27 cellular contexts compared by ENCODE assay signal in the genomic region with DNA sequence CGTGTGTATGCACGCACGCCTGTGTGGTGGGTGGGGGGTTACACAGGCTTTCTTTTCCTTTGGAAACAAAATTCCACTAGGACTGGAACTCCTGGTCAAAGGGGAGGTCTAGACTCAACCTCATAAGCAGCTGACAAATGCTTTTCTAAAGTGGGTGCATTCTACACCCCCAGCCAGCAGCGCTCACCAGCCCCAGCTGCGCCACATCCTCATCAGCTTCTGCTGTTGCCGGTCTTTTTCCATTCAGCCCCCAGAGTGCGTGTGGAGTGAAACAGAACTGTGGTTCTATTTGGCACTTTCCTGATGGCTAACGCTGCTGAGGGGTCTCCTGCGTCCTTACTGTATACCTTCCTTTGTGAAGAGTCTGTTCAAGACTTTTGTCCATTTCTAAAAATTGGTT.
"Had no signal": no experiment of that assay in that cellular context is flagged by ENCODE, and none has a peak within 500 bp of the region (broad histone marks: within the 10 kb centered on the region; RNA-seq: fewer than 3 reads in every experiment).

No MANE protein-coding gene starts in this region.

- FAIRE-seq: urothelium cell line had no signal

- H3K36me3 Mint-ChIP-seq: immature natural killer cell; naive thymus-derived CD8-positive, alpha-beta T cell had no signal

- H3K27me3 Mint-ChIP-seq: naive thymus-derived CD8-positive, alpha-beta T cell; type B pancreatic cell had no signal

- H3K27ac ChIP-seq: epithelial cell of prostate, esophagus muscularis mucosa, foreskin keratinocyte, gastroesophageal sphincter, heart right ventricle, psoas muscle, skin epidermis, spleen, stomach, tibial artery had no signal

- DNase-seq: caudate nucleus; cerebellar nuclear complex; cortex of kidney; foreskin keratinocyte; heart right ventricle; hypothalamus; immature natural killer cell; islet precursor cell; kidney glomerular epithelial cell; mammary epithelial cell; naive thymus-derived CD8-positive, alpha-beta T cell; nephron progenitor cell; nucleus accumbens; posterior cingulate gyrus; psoas muscle; spleen; stimulated activated CD4-positive, alpha-beta T cell treated with anti-CD3 and anti-CD28 coated beads, Interleukin-2, amount 100 ng/mL, for 48 hours; stimulated activated naive CD4-positive, alpha-beta T cell treated with Interleukin-2 at 50 U/mL for 16 hours; stomach; tibial artery had no signal

- H3K36me3 ChIP-seq: tibial artery had no signal

- H3K4me3 ChIP-seq: esophagus muscularis mucosa, gastroesophageal sphincter, heart right ventricle, psoas muscle, skin epidermis, spleen, stomach, tibial artery had no signal

- H3K27me3 ChIP-seq: esophagus muscularis mucosa, foreskin keratinocyte, gastroesophageal sphincter, heart right ventricle, spleen, stomach, tibial artery had no signal

- H3K27ac Mint-ChIP-seq: immature natural killer cell, nephron progenitor cell, type B pancreatic cell had no signal

- ATAC-seq: foreskin keratinocyte; gastroesophageal sphincter; heart right ventricle; naive thymus-derived CD8-positive, alpha-beta T cell; psoas muscle; right cardiac atrium had no signal

- H3K4me1 ChIP-seq: foreskin keratinocyte, psoas muscle, stomach, tibial artery had no signal

- H3K9me3 Mint-ChIP-seq: immature natural killer cell; naive thymus-derived CD8-positive, alpha-beta T cell; nephron progenitor cell; type B pancreatic cell had no signal

- H3K4me1 Mint-ChIP-seq: immature natural killer cell; naive thymus-derived CD8-positive, alpha-beta T cell had no signal

- H3K9me3 ChIP-seq: esophagus muscularis mucosa, gastroesophageal sphincter, heart right ventricle, psoas muscle, spleen, stomach, tibial artery had no signal

- H3K4me3 Mint-ChIP-seq: immature natural killer cell; naive thymus-derived CD8-positive, alpha-beta T cell; nephron progenitor cell; type B pancreatic cell had no signal
